8 cellular contexts compared by ENCODE assay signal in genomic region chr10:22682237-22683192, GRCh38. TPM values are rescaled to one million over a fixed set of nuclear protein-coding genes. Genes with fewer than 3 reads are reported as not detected.
DNase-seq lines count a peak whose midpoint lies in the region; ATAC-seq and TF ChIP-seq lines count a peak whose summit lies in the region.

No MANE protein-coding gene starts in this region.

- H3K9me3 ChIP-seq in BE2C = no peaks in the 10 kb centered on the region
- H3K9me3 ChIP-seq in ascending aorta = no peaks in the 10 kb centered on the region

- H3K27ac ChIP-seq in epithelial cell of prostate (peak overlapping the region; percentile 69), ascending aorta (no peak overlapping the region)

- CTCF ChIA-PET in GM10248 (lab: Yijun Ruan, JAX) = interaction anchor here (1.0 to 2.3 kb wide), 8 partner anchors 9 to 43 kb away, joined by 3 to 7 read pairs (median 4); no protein-coding TSS in a partner anchor

- peak; percentile 27 for ATAC-seq in HG03442 (IDR thresholded peaks at IDR 0.05; ENCODE audit: unreplicated experiment)

- H3K4me3 ChIP-seq in BE2C (ENCODE audit: low read depth, low read length) (no peak overlapping the region), ascending aorta (no peak overlapping the region)

- intact Hi-C loops in ascending aorta (cut with DNase I) = no loop called here
- intact Hi-C loops in head of caudate nucleus (cut with DNase I) = no loop called here

- H3K4me1 ChIP-seq in BE2C (peaks cover 29% of the 10 kb centered on the region), ascending aorta (peaks cover 0 to 41% of the 10 kb centered on the region in 2 donors)

- H3K27me3 ChIP-seq in BE2C (no peaks in the 10 kb centered on the region), ascending aorta (no peaks in the 10 kb centered on the region)

- H3K36me3 ChIP-seq in BE2C (no peaks in the 10 kb centered on the region), ascending aorta (no peaks in the 10 kb centered on the region)

- no peak for TF ChIP-seq CTCF in GM10248 (IDR thresholded peaks at IDR 0.05; ENCODE audit: control extremely low read depth, extremely low read depth, low read depth, missing control alignments)
- TF ChIP-seq CTCF in BE2C (IDR thresholded peaks at IDR 0.05; ENCODE audit: low read depth, low read length) = no peak
- TF ChIP-seq CTCF in ascending aorta (IDR thresholded peaks at IDR 0.05) = no peak

- DNase-seq in GM10248 (ENCODE audit: extremely low spot score) (peak; percentile 20), epithelial cell of prostate (ENCODE audit: low read depth, low spot score) (peak; percentile 64), BE2C (no peak), ascending aorta (ENCODE audit: low spot score in 2 of 2) (no peak), head of caudate nucleus (no peak)
- peak; percentile 41 for DNase-seq in activated CD4-positive, alpha-beta T cell treated with anti-CD3 and anti-CD28 coated beads for 1 hour
- peak; percentile 30 for DNase-seq in stimulated activated CD8-positive, alpha-beta memory T cell treated with anti-CD3 and anti-CD28 coated beads, Interleukin-12 subunit alpha, Interleukin-12 subunit beta, amount 100 ng/mL, for 4 hours (ENCODE audit: low read depth)

- POLR2A ChIA-PET in GM10248 (lab: Yijun Ruan, JAX) = interaction anchor here (1.0 to 1.1 kb wide), 2 partner anchors 11 to 53 kb away, joined by 4 read pairs; no protein-coding TSS in a partner anchor

RNA-seq across cellular contexts. Expression of gene PIP4K2A, which starts 31.9 kb away (rescaled TPM):
- polyA plus RNA-seq in BE2C (2012; ENCODE audit: insufficient read depth, insufficient read length, low read depth) = 21.6 TPM
- total RNA-seq in ascending aorta = 34.9 TPM

Comparison
In these comparisons a context has a peak if more than half of its experiments do, and no peak if none do; other contexts are left out.
1. DNase-seq: peak in GM10248 (single experiment), activated CD4-positive, alpha-beta T cell treated with anti-CD3 and anti-CD28 coated beads for 1 hour (single experiment), epithelial cell of prostate (single experiment) and stimulated activated CD8-positive, alpha-beta memory T cell treated with anti-CD3 and anti-CD28 coated beads, Interleukin-12 subunit alpha, Interleukin-12 subunit beta, amount 100 ng/mL, for 4 hours (single experiment); none in BE2C (single experiment), ascending aorta (0 of 2) and head of caudate nucleus (0 of 42).